In genomic region chr2:37284386-37284785, GRCh38 we compare ENCODE assay signal across 17 cellular contexts. TPM values are rescaled to one million over a fixed set of nuclear protein-coding genes. Genes with fewer than 3 reads are reported as not detected.
DNase-seq lines count a peak whose midpoint lies in the region; ATAC-seq and TF ChIP-seq lines count a peak whose summit lies in the region.
"Had no signal": no experiment of that assay in that cellular context is flagged by ENCODE, and none has a peak within 500 bp of the region (broad histone marks: within the 10 kb centered on the region; RNA-seq: fewer than 3 reads in every experiment).

No MANE protein-coding gene starts in this region.

- H3K4me2 ChIP-seq in fibroblast of lung (ENCODE audit: extremely low read depth, insufficient read depth, low read length) (peak overlapping the region; percentile 37), Karpas-422 (ENCODE audit: low read depth, low read length, poor library complexity, severe bottlenecking) (no peak overlapping the region)

- no peaks in the 10 kb centered on the region for H3K27me3 ChIP-seq in fibroblast of lung (ENCODE audit: control insufficient read depth, insufficient read depth, low read length)
- no peaks in the 10 kb centered on the region for H3K27me3 ChIP-seq in Karpas-422 (ENCODE audit: low read length)
- no peaks in the 10 kb centered on the region for H3K27me3 ChIP-seq in colonic mucosa

- H3K36me3 ChIP-seq in fibroblast of lung (ENCODE audit: control insufficient read depth, insufficient read depth, low read length) (peaks cover 1% of the 10 kb centered on the region), Karpas-422 (ENCODE audit: insufficient read depth, low read length) (peaks cover 9% of the 10 kb centered on the region; the same call in 1 of the 2 replicates), colonic mucosa (no peaks in the 10 kb centered on the region)

- TF ChIP-seq CTCF in fibroblast of lung (conservative IDR thresholded peaks at IDR 0.05 in 1 of 2, IDR thresholded peaks at IDR 0.05 in 1 of 2; ENCODE audit: low read depth in 1 of 2, low read length in 2 of 2) (no peak), colonic mucosa (IDR thresholded peaks at IDR 0.05) (no peak)

- intact Hi-C loops in colonic mucosa (cut with DNase I) = no loop called here

- H2AFZ ChIP-seq in fibroblast of lung (ENCODE audit: low read length) (no peak overlapping the region), Karpas-422 (ENCODE audit: low read length) (no peak overlapping the region)

- DNase-seq in EH (ENCODE audit: low read depth) = peak; percentile 9
- DNase-seq in fibroblast of lung (ENCODE audit: low read depth in 2 of 2) = peak in 1 of 2 donors; percentile 81
- peak; percentile 59 for DNase-seq in iris pigment epithelial cell (ENCODE audit: low read depth)
- DNase-seq in Karpas-422 = no peak
- no peak for DNase-seq in colonic mucosa
- DNase-seq in mucosa of gallbladder (ENCODE audit: low spot score) = no peak
- DNase-seq: CD4-positive, alpha-beta memory T cell; DMS153; H7; NCI-H1092 treated with DMSO at 0.1 percent for 48 hours; NCI-H2081; NCI-H2171 treated with DMSO at 0.1 percent for 48 hours; NCI-H446; NCI-H526 treated with DMSO at 0.1 percent for 48 hours had no signal

- H3K9me3 ChIP-seq in fibroblast of lung (ENCODE audit: control insufficient read depth, insufficient read depth, low read depth, low read length) (no peaks in the 10 kb centered on the region), Karpas-422 (ENCODE audit: low read length) (no peaks in the 10 kb centered on the region), colonic mucosa (no peaks in the 10 kb centered on the region)

- H4K20me1 ChIP-seq in fibroblast of lung (ENCODE audit: control insufficient read depth, extremely low read depth, insufficient read depth, low read length) (no peaks in the 10 kb centered on the region), Karpas-422 (ENCODE audit: insufficient read depth, low read depth, low read length) (no peaks in the 10 kb centered on the region)

- ATAC-seq in SK-N-SH treated with all-trans-retinoic acid at 6 μM for 48 hours (peak; percentile 29; the same call in 1 of the 3 replicates), HG02870 (IDR thresholded peaks at IDR 0.05; ENCODE audit: unreplicated experiment) (no peak)
- ATAC-seq: Panc1 had no signal

- H3K79me2 ChIP-seq in fibroblast of lung (ENCODE audit: control insufficient read depth, insufficient read depth, low read length) = no peaks in the 10 kb centered on the region
- no peaks in the 10 kb centered on the region for H3K79me2 ChIP-seq in Karpas-422 (ENCODE audit: low read length)

- H3K4me3 ChIP-seq in fibroblast of lung (replicated peaks in 1 of 4; ENCODE audit: control extremely low read depth in 1 of 4, insufficient read depth in 1 of 4, low read depth in 3 of 4, low read length in 4 of 4) = no peak overlapping the region
- no peak overlapping the region for H3K4me3 ChIP-seq in Karpas-422 (ENCODE audit: low read length)
- H3K4me3 ChIP-seq in colonic mucosa = no peak overlapping the region

- H3K9me2 ChIP-seq in Karpas-422 (replicated peaks; ENCODE audit: insufficient read depth, low read length) = no peaks in the 10 kb centered on the region

- H3K4me1 ChIP-seq in fibroblast of lung (ENCODE audit: control insufficient read depth, extremely low read depth, insufficient read depth, low read length) (peaks cover 13% of the 10 kb centered on the region), Karpas-422 (ENCODE audit: low read length) (peaks cover 4% of the 10 kb centered on the region), colonic mucosa (no peaks in the 10 kb centered on the region)

- H3K27ac ChIP-seq in fibroblast of lung (ENCODE audit: insufficient read depth, low read length) (no peak overlapping the region), Karpas-422 (ENCODE audit: low read length) (no peak overlapping the region), colonic mucosa (no peak overlapping the region)

- H3K9ac ChIP-seq in fibroblast of lung (ENCODE audit: insufficient read depth, low read length) (no peak overlapping the region), Karpas-422 (ENCODE audit: low read length) (no peak overlapping the region), colonic mucosa (ENCODE audit: low read depth in 2 of 2, low read length in 2 of 2) (no peak overlapping the region)

TF ChIP-seq in SK-N-SH treated with all-trans-retinoic acid at 6 μM for 48 hours, 23 proteins besides CTCF, POLR2A, EP300 and RAD21:
- TF ChIP-seq TCF4 (CRISPR knock-in tag; IDR thresholded peaks at IDR 0.05; ENCODE audit: borderline replicate concordance) (peak; percentile 31; the same call in 1 of the 2 replicates), ZNF565 (CRISPR knock-in tag; conservative IDR thresholded peaks at IDR 0.05; ENCODE audit: low read depth) (no peak), ISL1 (CRISPR knock-in tag; IDR thresholded peaks at IDR 0.05) (peak; percentile 60)

RNA-seq across cellular contexts. Expression of gene PRKD3, which starts 40.2 kb away (rescaled TPM):
- total RNA-seq in fibroblast of lung = 51.4 and 67.7 TPM in 2 replicates
- polyA plus RNA-seq in fibroblast of lung = 31.3 and 48.0 TPM in 2 replicates
- 18.8 and 27.4 TPM in 2 replicates for polyA plus RNA-seq in fibroblast of lung (2012)
- 10.2 and 15.4 TPM in 2 replicates for polyA minus RNA-seq in fibroblast of lung (ENCODE audit: low replicate concordance)
- total RNA-seq in Karpas-422 (2014; rRNA removed; shearing (Covaris generic); ENCODE audit: low replicate concordance) = 10.8 and 20.8 TPM in 2 replicates
- 10 to 100 TPM; 21.1 to 28.7 TPM for total RNA-seq in colonic mucosa
- 23.9 TPM for total RNA-seq in mucosa of gallbladder

RNA-seq across cellular contexts. Expression of gene NDUFAF7, which starts 52.9 kb away (rescaled TPM):
- total RNA-seq in fibroblast of lung = 16.9 and 18.7 TPM in 2 replicates
- polyA plus RNA-seq in fibroblast of lung = 12.8 and 16.8 TPM in 2 replicates
- 8.4 and 10.4 TPM in 2 replicates for polyA plus RNA-seq in fibroblast of lung (2012)
- 0.51 and 0.74 TPM in 2 replicates for polyA minus RNA-seq in fibroblast of lung (ENCODE audit: low replicate concordance)
- total RNA-seq in Karpas-422 (2014; rRNA removed; shearing (Covaris generic); ENCODE audit: low replicate concordance) = 28.4 and 42.2 TPM in 2 replicates
- 10 to 100 TPM; 12.1 to 13.8 TPM for total RNA-seq in colonic mucosa
- total RNA-seq in mucosa of gallbladder = 11.4 TPM

RNA-seq across cellular contexts. Expression of gene CEBPZ, which starts 53.0 kb away (rescaled TPM):
- total RNA-seq in fibroblast of lung (48.9 and 62.4 TPM in 2 replicates), colonic mucosa (10 to 100 TPM; 43.6 to 53.2 TPM), mucosa of gallbladder (29.2 TPM)
- 19.9 and 24.8 TPM in 2 replicates for polyA plus RNA-seq in fibroblast of lung
- 23.6 and 33.9 TPM in 2 replicates for polyA plus RNA-seq in fibroblast of lung (2012)
- 1.6 and 3.1 TPM in 2 replicates for polyA minus RNA-seq in fibroblast of lung (ENCODE audit: low replicate concordance)
- total RNA-seq in Karpas-422 (2014; rRNA removed; shearing (Covaris generic); ENCODE audit: low replicate concordance) = 38.5 and 48.2 TPM in 2 replicates

Comparison
In these comparisons a context has a peak if more than half of its experiments do, and no peak if none do; other contexts are left out.
1. DNase-seq: peak in EH (single experiment) and iris pigment epithelial cell (single experiment); none in Karpas-422 (single experiment), colonic mucosa (single experiment) and mucosa of gallbladder (single experiment).